In the genomic region with DNA sequence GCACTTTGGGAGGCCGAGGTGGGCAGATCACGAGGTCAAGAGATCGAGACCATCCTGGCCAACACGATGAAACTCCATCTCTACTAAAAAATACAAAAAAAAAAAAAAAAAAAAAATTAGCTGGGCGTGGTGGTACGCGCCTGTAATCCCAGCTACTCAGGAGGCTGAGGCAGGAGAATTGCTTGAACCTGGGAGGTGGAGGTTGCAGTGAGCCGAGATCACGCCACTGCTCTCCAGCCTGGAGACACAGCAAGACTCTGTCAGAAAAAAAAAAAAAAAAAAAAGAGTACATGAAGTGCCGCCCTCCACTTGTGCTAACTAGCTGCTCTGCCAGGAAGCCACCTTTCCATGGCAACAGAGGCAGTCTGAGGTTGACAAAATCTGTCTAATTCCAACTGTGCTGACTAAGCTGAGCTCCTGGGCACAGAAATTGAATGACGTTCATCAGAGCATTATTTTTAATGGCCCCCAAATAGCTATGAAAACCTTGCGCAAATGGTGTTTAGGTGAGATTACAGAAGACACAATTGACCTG, we compare ENCODE assay signal across 3 cellular contexts. TPM values are rescaled to one million over a fixed set of nuclear protein-coding genes. Genes with fewer than 3 reads are reported as not detected.
DNase-seq lines count a peak whose midpoint lies in the region.
"Not testable (repeated sequence)": the region's sequence is repeated elsewhere in the genome, so short reads cannot be mapped to it uniquely, and the experiment has no call there.

No MANE protein-coding gene starts in this region.

- peak overlapping the region; percentile 94 for H3K4me3 Mint-ChIP-seq in activated T-helper 1 cell treated with anti-CD3 and anti-CD28 coated beads, Interleukin-12 subunit alpha, Interleukin-12 subunit beta, Interleukin-2, Interleukin-4 antibody, amounts not matched to agents 30 ng/mL and 10 ng/mL and 1 ng/mL, durations not matched to agents 14 hours and 24 hours and 36 hours

- H3K9me3 Mint-ChIP-seq in activated T-helper 1 cell treated with anti-CD3 and anti-CD28 coated beads, Interleukin-12 subunit alpha, Interleukin-12 subunit beta, Interleukin-2, Interleukin-4 antibody, amounts not matched to agents 30 ng/mL and 10 ng/mL and 1 ng/mL, durations not matched to agents 14 hours and 24 hours and 36 hours = not testable (repeated sequence)

- DNase-seq in NCI-H2227 (lab: John Stamatoyannopoulos, UW; ENCODE audit: unreplicated experiment) (peak; percentile 63), head of caudate nucleus (peak in 35 of 42 donors; percentile 11 to 88 (median 55))
- not testable (repeated sequence) for DNase-seq in activated T-helper 1 cell treated with anti-CD3 and anti-CD28 coated beads, Interleukin-12 subunit alpha, Interleukin-12 subunit beta, Interleukin-2, Interleukin-4 antibody, amounts not matched to agents 30 ng/mL and 10 ng/mL and 1 ng/mL, durations not matched to agents 14 hours and 24 hours and 36 hours (ENCODE audit: low spot score)

- peaks cover 61% of the 10 kb centered on the region for H3K36me3 Mint-ChIP-seq in activated T-helper 1 cell treated with anti-CD3 and anti-CD28 coated beads, Interleukin-12 subunit alpha, Interleukin-12 subunit beta, Interleukin-2, Interleukin-4 antibody, amounts not matched to agents 30 ng/mL and 10 ng/mL and 1 ng/mL, durations not matched to agents 14 hours and 24 hours and 36 hours (ENCODE audit: low read depth)

- H3K27ac Mint-ChIP-seq in activated T-helper 1 cell treated with anti-CD3 and anti-CD28 coated beads, Interleukin-12 subunit alpha, Interleukin-12 subunit beta, Interleukin-2, Interleukin-4 antibody, amounts not matched to agents 30 ng/mL and 10 ng/mL and 1 ng/mL, durations not matched to agents 14 hours and 24 hours and 36 hours = peak overlapping the region; percentile 36

- peaks cover 51% of the 10 kb centered on the region for H3K4me1 Mint-ChIP-seq in activated T-helper 1 cell treated with anti-CD3 and anti-CD28 coated beads, Interleukin-12 subunit alpha, Interleukin-12 subunit beta, Interleukin-2, Interleukin-4 antibody, amounts not matched to agents 30 ng/mL and 10 ng/mL and 1 ng/mL, durations not matched to agents 14 hours and 24 hours and 36 hours (ENCODE audit: low read depth)

- not testable (repeated sequence) for H3K27me3 Mint-ChIP-seq in activated T-helper 1 cell treated with anti-CD3 and anti-CD28 coated beads, Interleukin-12 subunit alpha, Interleukin-12 subunit beta, Interleukin-2, Interleukin-4 antibody, amounts not matched to agents 30 ng/mL and 10 ng/mL and 1 ng/mL, durations not matched to agents 14 hours and 24 hours and 36 hours (ENCODE audit: insufficient read depth)

- intact Hi-C loops in activated T-helper 1 cell treated with anti-CD3 and anti-CD28 coated beads, Interleukin-12 subunit alpha, Interleukin-12 subunit beta, Interleukin-2, Interleukin-4 antibody, amounts not matched to agents 30 ng/mL and 10 ng/mL and 1 ng/mL, durations not matched to agents 14 hours and 24 hours and 36 hours (cut with micrococcal nuclease); head of caudate nucleus (cut with DNase I): not testable (repeated sequence)

RNA-seq across cellular contexts. Expression of a gene that starts 3.1 kb away (rescaled TPM):
- 410 and 413 TPM in 2 replicates for total RNA-seq in activated T-helper 1 cell treated with anti-CD3 and anti-CD28 coated beads, Interleukin-12 subunit alpha, Interleukin-12 subunit beta, Interleukin-2, Interleukin-4 antibody, amounts not matched to agents 30 ng/mL and 10 ng/mL and 1 ng/mL, durations not matched to agents 14 hours and 24 hours and 36 hours

RNA-seq across cellular contexts. Expression of a gene that starts 15.9 kb away (rescaled TPM):
- 61.0 and 67.0 TPM in 2 replicates for total RNA-seq in activated T-helper 1 cell treated with anti-CD3 and anti-CD28 coated beads, Interleukin-12 subunit alpha, Interleukin-12 subunit beta, Interleukin-2, Interleukin-4 antibody, amounts not matched to agents 30 ng/mL and 10 ng/mL and 1 ng/mL, durations not matched to agents 14 hours and 24 hours and 36 hours

RNA-seq across cellular contexts. Expression of a gene that starts 16.4 kb away (rescaled TPM):
- total RNA-seq in activated T-helper 1 cell treated with anti-CD3 and anti-CD28 coated beads, Interleukin-12 subunit alpha, Interleukin-12 subunit beta, Interleukin-2, Interleukin-4 antibody, amounts not matched to agents 30 ng/mL and 10 ng/mL and 1 ng/mL, durations not matched to agents 14 hours and 24 hours and 36 hours = 165 and 170 TPM in 2 replicates

RNA-seq across cellular contexts. Expression of a gene that starts 32.9 kb away (rescaled TPM):
- 38.0 and 41.8 TPM in 2 replicates for total RNA-seq in activated T-helper 1 cell treated with anti-CD3 and anti-CD28 coated beads, Interleukin-12 subunit alpha, Interleukin-12 subunit beta, Interleukin-2, Interleukin-4 antibody, amounts not matched to agents 30 ng/mL and 10 ng/mL and 1 ng/mL, durations not matched to agents 14 hours and 24 hours and 36 hours

RNA-seq across cellular contexts. Expression of a gene that starts 50.1 kb away (rescaled TPM):
- 71.7 and 73.2 TPM in 2 replicates for total RNA-seq in activated T-helper 1 cell treated with anti-CD3 and anti-CD28 coated beads, Interleukin-12 subunit alpha, Interleukin-12 subunit beta, Interleukin-2, Interleukin-4 antibody, amounts not matched to agents 30 ng/mL and 10 ng/mL and 1 ng/mL, durations not matched to agents 14 hours and 24 hours and 36 hours
